10 cellular contexts compared by ENCODE assay signal in genomic region chr11:102138677-102139076, GRCh38. TPM values are rescaled to one million over a fixed set of nuclear protein-coding genes. Genes with fewer than 3 reads are reported as not detected.
DNase-seq lines count a peak whose midpoint lies in the region; ATAC-seq and TF ChIP-seq lines count a peak whose summit lies in the region.
"Had no signal": no experiment of that assay in that cellular context is flagged by ENCODE, and none has a peak within 500 bp of the region (broad histone marks: within the 10 kb centered on the region; RNA-seq: fewer than 3 reads in every experiment).

No MANE protein-coding gene starts in this region.

- H3K4me3 ChIP-seq in heart left ventricle (no peak overlapping the region), brain microvascular endothelial cell (ENCODE audit: low read depth, low read length) (no peak overlapping the region), left lung (no peak overlapping the region), uterus (no peak overlapping the region)
- H3K4me3 ChIP-seq: dorsolateral prefrontal cortex had no signal

- H3K27me3 ChIP-seq in heart left ventricle = no peaks in the 10 kb centered on the region
- no peaks in the 10 kb centered on the region for H3K27me3 ChIP-seq in brain microvascular endothelial cell (replicated peaks)
- H3K27me3 ChIP-seq in left lung = no peaks in the 10 kb centered on the region
- H3K27me3 ChIP-seq in uterus = no peaks in the 10 kb centered on the region
- H3K27me3 ChIP-seq: dorsolateral prefrontal cortex had no signal

- in situ Hi-C loops in brain microvascular endothelial cell (cut with HindIII; ENCODE audit: low pct_ligation_motif_present, low sequenced_read_pairs) = no loop called here

- intact Hi-C loops in heart left ventricle (cut with DNase I) = loop anchor here in 1 of 10 donors (5.0 kb wide), 1 partner anchor 44 kb away; no protein-coding TSS in a partner anchor
- intact Hi-C loops in Right ventricle myocardium superior (cut with DNase I) = no loop called here
- intact Hi-C loops in left lung (cut with DNase I) = no loop called here
- intact Hi-C loops in uterus (cut with DNase I; ENCODE audit: low total_unique reads) = no loop called here

- TF ChIP-seq CTCF in heart left ventricle (IDR thresholded peaks at IDR 0.05) (no peak), brain microvascular endothelial cell (IDR thresholded peaks at IDR 0.05; ENCODE audit: low read depth, low read length, missing control alignments) (no peak), left lung (IDR thresholded peaks at IDR 0.05) (no peak), uterus (IDR thresholded peaks at IDR 0.05) (no peak)

- H3K36me3 ChIP-seq in heart left ventricle (no peaks in the 10 kb centered on the region), brain microvascular endothelial cell (replicated peaks) (peaks cover 5% of the 10 kb centered on the region), left lung (no peaks in the 10 kb centered on the region), uterus (no peaks in the 10 kb centered on the region)

- no peak for TF ChIP-seq POLR2A in heart left ventricle (IDR thresholded peaks at IDR 0.05)
- no peak for TF ChIP-seq POLR2A in uterus (IDR thresholded peaks at IDR 0.05)

- ATAC-seq in heart left ventricle (no peak), Right ventricle myocardium superior (ENCODE audit: poor library complexity) (no peak), left lung (peak; percentile 77)

- peaks cover 0 to 6% (median 0%) of the 10 kb centered on the region in 12 donors for H3K9me3 ChIP-seq in heart left ventricle
- H3K9me3 ChIP-seq in left lung = no peaks in the 10 kb centered on the region
- no peaks in the 10 kb centered on the region for H3K9me3 ChIP-seq in uterus

- 69 to 80% (median 77%) methylated on average over 3 of the region's 3 CpGs for WGBS in heart left ventricle, 4 donors

- DNase-seq in heart left ventricle (no peak), Right ventricle myocardium superior (no peak), brain microvascular endothelial cell (peak; percentile 66), left lung (no peak), uterus (no peak), HPDE6-E6E7 (ENCODE audit: extremely low spot score) (no peak), 8988T (no peak), NCI-H1930 (lab: John Stamatoyannopoulos, UW) (no peak)
- DNase-seq: dorsolateral prefrontal cortex, MV-4-11 had no signal

- H3K27ac ChIP-seq in heart left ventricle (peak overlapping the region in 11 of 12 donors; percentile 2 to 72 (median 46)), brain microvascular endothelial cell (peak overlapping the region; percentile 92), left lung (peak overlapping the region in 1 of 2 donors; percentile 69), uterus (peak overlapping the region; percentile 60 to 80)

- peaks cover 0 to 41% (median 26%) of the 10 kb centered on the region in 12 donors for H3K4me1 ChIP-seq in heart left ventricle
- peaks cover 6 to 17% of the 10 kb centered on the region in 2 donors for H3K4me1 ChIP-seq in left lung
- H3K4me1 ChIP-seq in uterus = peaks cover 0 to 4% of the 10 kb centered on the region in 2 donors

RNA-seq across cellular contexts. Expression of gene YAP1, which starts 28.4 kb away (rescaled TPM):
- total RNA-seq in heart left ventricle (10 to 100 TPM; 45.6 to 93.0 (median 80.6) TPM), Right ventricle myocardium superior (73.8 TPM), left lung (100 to 1,000 TPM; 105 to 165 TPM), uterus (100 to 1,000 TPM; 168 to 230 (median 194) TPM)
- 10 to 100 TPM; 15.2 to 38.6 TPM for polyA plus RNA-seq in heart left ventricle
